In the genomic region with DNA sequence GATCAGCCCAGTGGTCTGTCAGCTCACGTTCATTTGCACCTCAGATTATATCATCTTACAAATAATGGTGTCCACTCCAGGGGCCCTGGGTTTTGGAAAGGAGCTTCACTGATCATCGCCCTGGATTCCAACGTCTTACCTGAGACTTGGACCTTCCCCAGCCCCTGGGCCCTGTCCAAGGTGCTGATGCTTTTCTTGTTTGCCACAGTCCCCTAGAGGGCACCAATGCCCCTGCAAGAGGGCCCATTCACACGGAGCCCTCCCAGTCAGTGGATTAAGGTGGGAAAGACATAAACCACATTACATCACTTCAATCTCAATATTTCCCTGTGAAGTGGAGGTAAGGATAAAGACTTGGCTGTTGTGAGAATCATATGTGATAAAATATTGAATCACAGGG, we compare ENCODE assay signal across 8 cellular contexts.
DNase-seq lines count a peak whose midpoint lies in the region; ATAC-seq and TF ChIP-seq lines count a peak whose summit lies in the region.

No MANE protein-coding gene starts in this region.

- 14 to 15% methylated on average over 4 of the region's 4 CpGs for WGBS in thyroid gland, 2 donors

- intact Hi-C loops in left ventricle myocardium inferior (cut with micrococcal nuclease), result no loop called here
- intact Hi-C loops in thyroid gland (cut with DNase I), result no loop called here

- H3K27me3 ChIP-seq in BE2C, result no peaks in the 10 kb centered on the region
- peaks cover 80% of the 10 kb centered on the region for H3K27me3 ChIP-seq in left ventricle myocardium inferior (ENCODE audit: low read depth)
- no peaks in the 10 kb centered on the region for H3K27me3 ChIP-seq in thyroid gland

- H3K4me1 ChIP-seq in BE2C, result peaks cover 17% of the 10 kb centered on the region
- no peaks in the 10 kb centered on the region for H3K4me1 ChIP-seq in left ventricle myocardium inferior
- H3K4me1 ChIP-seq in thyroid gland, result no peaks in the 10 kb centered on the region

- TF ChIP-seq POLR2A in thyroid gland (IDR thresholded peaks at IDR 0.05), result no peak

- peak; percentile 53; the same call in 2 of the 3 replicates for ATAC-seq in SK-N-SH treated with all-trans-retinoic acid at 6 μM for 48 hours
- ATAC-seq in HG03571 (IDR thresholded peaks at IDR 0.05; ENCODE audit: unreplicated experiment), result no peak
- ATAC-seq in HG03025 (IDR thresholded peaks at IDR 0.05; ENCODE audit: low FRiP score, unreplicated experiment), result no peak
- no peak for ATAC-seq in GM21619 (IDR thresholded peaks at IDR 0.05; ENCODE audit: unreplicated experiment)

- peak; percentile 63 for TF ChIP-seq CTCF in BE2C (IDR thresholded peaks at IDR 0.05; ENCODE audit: low read depth, low read length)
- peak; percentile 51 for TF ChIP-seq CTCF in left ventricle myocardium inferior (IDR thresholded peaks at IDR 0.05; ENCODE audit: borderline replicate concordance)
- TF ChIP-seq CTCF in thyroid gland (IDR thresholded peaks at IDR 0.05), result peak in 3 of 6 experiments; percentile 32 to 40 (median 34)

- peak; percentile 34 for DNase-seq in BE2C
- DNase-seq in GM19240 (ENCODE audit: insufficient read length, low spot score), result peak; percentile 23
- DNase-seq in left ventricle myocardium inferior, result no peak
- DNase-seq in thyroid gland, result peak; percentile 49 to 73

- H3K9me3 ChIP-seq in BE2C, result no peaks in the 10 kb centered on the region
- no peaks in the 10 kb centered on the region for H3K9me3 ChIP-seq in left ventricle myocardium inferior (replicated peaks)
- no peaks in the 10 kb centered on the region for H3K9me3 ChIP-seq in thyroid gland

- H3K4me3 ChIP-seq in BE2C (ENCODE audit: low read depth, low read length), result no peak overlapping the region
- H3K4me3 ChIP-seq in left ventricle myocardium inferior, result no peak overlapping the region
- no peak overlapping the region for H3K4me3 ChIP-seq in thyroid gland (replicated peaks in 1 of 3)

- H3K27ac ChIP-seq in left ventricle myocardium inferior (replicated peaks) (no peak overlapping the region), thyroid gland (no peak overlapping the region)

- H3K36me3 ChIP-seq in BE2C (no peaks in the 10 kb centered on the region), left ventricle myocardium inferior (no peaks in the 10 kb centered on the region), thyroid gland (no peaks in the 10 kb centered on the region)

TF ChIP-seq in SK-N-SH treated with all-trans-retinoic acid at 6 μM for 48 hours, 23 proteins besides CTCF, POLR2A, EP300 and RAD21:
- TF ChIP-seq, protein P1, sequence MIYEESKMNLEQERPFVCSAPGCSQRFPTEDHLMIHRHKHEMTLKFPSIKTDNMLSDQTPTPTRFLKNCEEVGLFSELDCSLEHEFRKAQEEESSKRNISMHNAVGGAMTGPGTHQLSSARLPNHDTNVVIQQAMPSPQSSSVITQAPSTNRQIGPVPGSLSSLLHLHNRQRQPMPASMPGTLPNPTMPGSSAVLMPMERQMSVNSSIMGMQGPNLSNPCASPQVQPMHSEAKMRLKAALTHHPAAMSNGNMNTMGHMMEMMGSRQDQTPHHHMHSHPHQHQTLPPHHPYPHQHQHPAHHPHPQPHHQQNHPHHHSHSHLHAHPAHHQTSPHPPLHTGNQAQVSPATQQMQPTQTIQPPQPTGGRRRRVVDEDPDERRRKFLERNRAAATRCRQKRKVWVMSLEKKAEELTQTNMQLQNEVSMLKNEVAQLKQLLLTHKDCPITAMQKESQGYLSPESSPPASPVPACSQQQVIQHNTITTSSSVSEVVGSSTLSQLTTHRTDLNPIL (CRISPR knock-in tag; IDR thresholded peaks at IDR 0.05; ENCODE audit: low read depth), result no peak
